Comparison of ENCODE assay signal across 26 cellular contexts in genomic region chr20:8386991-8387390, GRCh38.
"Had no signal": no experiment of that assay in that cellular context is flagged by ENCODE, and none has a peak within 500 bp of the region (broad histone marks: within the 10 kb centered on the region; RNA-seq: fewer than 3 reads in every experiment).

No MANE protein-coding gene starts in this region.

- H3K4me1 Mint-ChIP-seq: activated CD4-positive, alpha-beta T cell treated with anti-CD3 and anti-CD28 coated beads, Interleukin-2, amount 10 ng/mL, durations not matched to agents 7 days and 5 days had no signal

- H3K27me3 Mint-ChIP-seq: activated CD4-positive, alpha-beta T cell treated with anti-CD3 and anti-CD28 coated beads, Interleukin-2, amount 10 ng/mL, durations not matched to agents 7 days and 5 days; activated CD8-positive, alpha-beta memory T cell treated with anti-CD3 and anti-CD28 coated beads, Interleukin-2, amount 10 ng/mL, durations not matched to agents 7 days and 5 days; activated CD8-positive, alpha-beta T cell treated with anti-CD3 and anti-CD28 coated beads for 36 hours; activated naive CD8-positive, alpha-beta T cell treated with anti-CD3 and anti-CD28 coated beads, Interleukin-2, amount 50 U/mL, for 24 hours; dendritic cell treated with granulocyte-macrophage colony-stimulating factor and Interleukin-4, amounts not matched to agents 40 ng/mL and 50 ng/mL, for 4 days; progenitor cell of endocrine pancreas had no signal

- H3K4me3 Mint-ChIP-seq: activated CD4-positive, alpha-beta T cell treated with anti-CD3 and anti-CD28 coated beads, Interleukin-2, amount 10 ng/mL, durations not matched to agents 7 days and 5 days; activated CD8-positive, alpha-beta memory T cell treated with anti-CD3 and anti-CD28 coated beads, Interleukin-2, amount 10 ng/mL, durations not matched to agents 7 days and 5 days; activated CD8-positive, alpha-beta T cell treated with anti-CD3 and anti-CD28 coated beads for 36 hours; activated naive CD8-positive, alpha-beta T cell treated with anti-CD3 and anti-CD28 coated beads, Interleukin-2, amount 50 U/mL, for 24 hours; activated T-helper 1 cell treated with anti-CD3 and anti-CD28 coated beads, Interleukin-12 subunit alpha, Interleukin-12 subunit beta, Interleukin-2, Interleukin-4 antibody, amounts not matched to agents 30 ng/mL and 10 ng/mL and 1 ng/mL, durations not matched to agents 14 hours and 24 hours and 36 hours; dendritic cell treated with granulocyte-macrophage colony-stimulating factor and Interleukin-4, amounts not matched to agents 40 ng/mL and 50 ng/mL, for 4 days; neural crest cell; T-cell had no signal

- H3K36me3 ChIP-seq: spleen, tibial nerve, WERI-Rb-1 had no signal

- H3K27me3 ChIP-seq: spleen, tibial nerve had no signal

- ATAC-seq: activated CD8-positive, alpha-beta memory T cell treated with anti-CD3 and anti-CD28 coated beads, Interleukin-2, amount 10 ng/mL, durations not matched to agents 7 days and 5 days; activated CD8-positive, alpha-beta T cell treated with anti-CD3 and anti-CD28 coated beads for 36 hours; activated naive CD8-positive, alpha-beta T cell treated with anti-CD3 and anti-CD28 coated beads, Interleukin-2, amount 50 U/mL, for 24 hours; esophagus mucosa; T-cell had no signal

- DNase-seq: activated CD4-positive, alpha-beta T cell treated with anti-CD3 and anti-CD28 coated beads, Interleukin-2, amount 10 ng/mL, durations not matched to agents 7 days and 5 days; activated CD4-positive, CD25-positive, alpha-beta regulatory T cell treated with anti-CD3 and anti-CD28 coated beads, Interleukin-2, amount 50 U/mL, for 72 hours; activated CD8-positive, alpha-beta memory T cell treated with anti-CD3 and anti-CD28 coated beads, Interleukin-2, amount 10 ng/mL, durations not matched to agents 7 days and 5 days; activated CD8-positive, alpha-beta T cell treated with anti-CD3 and anti-CD28 coated beads for 36 hours; activated gamma-delta T cell; activated naive CD4-positive, alpha-beta T cell treated with anti-CD3 and anti-CD28 coated beads, Interleukin-2, amount 50 U/mL, for 16 hours; activated naive CD8-positive, alpha-beta T cell treated with anti-CD3 and anti-CD28 coated beads, Interleukin-2, amount 50 U/mL, for 24 hours; activated T-cell treated with anti-CD3 and anti-CD28 coated beads for 4 hours; effector CD4-positive, alpha-beta T cell; foreskin melanocyte; glutamatergic neuron; hippocampal formation; mesenchymal stem cell; retina; spleen; stimulated activated CD4-positive, alpha-beta T cell treated with anti-CD3 and anti-CD28 coated beads, Interleukin-4, amount 100 ng/mL, for 1 hour; stimulated activated naive CD4-positive, alpha-beta T cell; T-cell; WERI-Rb-1 had no signal

- H3K4me3 ChIP-seq: spleen, tibial nerve had no signal

- H3K27ac ChIP-seq: spleen, tibial nerve, WERI-Rb-1 had no signal

- H3K27ac Mint-ChIP-seq: activated CD4-positive, alpha-beta T cell treated with anti-CD3 and anti-CD28 coated beads, Interleukin-2, amount 10 ng/mL, durations not matched to agents 7 days and 5 days; activated CD8-positive, alpha-beta T cell treated with anti-CD3 and anti-CD28 coated beads for 36 hours; activated naive CD8-positive, alpha-beta T cell treated with anti-CD3 and anti-CD28 coated beads, Interleukin-2, amount 50 U/mL, for 24 hours; activated T-helper 1 cell treated with anti-CD3 and anti-CD28 coated beads, Interleukin-12 subunit alpha, Interleukin-12 subunit beta, Interleukin-2, Interleukin-4 antibody, amounts not matched to agents 30 ng/mL and 10 ng/mL and 1 ng/mL, durations not matched to agents 14 hours and 24 hours and 36 hours; dendritic cell treated with granulocyte-macrophage colony-stimulating factor and Interleukin-4, amounts not matched to agents 40 ng/mL and 50 ng/mL, for 4 days; progenitor cell of endocrine pancreas; T-cell had no signal

- H3K9me3 Mint-ChIP-seq: activated CD4-positive, alpha-beta T cell treated with anti-CD3 and anti-CD28 coated beads, Interleukin-2, amount 10 ng/mL, durations not matched to agents 7 days and 5 days; activated CD8-positive, alpha-beta T cell treated with anti-CD3 and anti-CD28 coated beads for 36 hours; activated naive CD8-positive, alpha-beta T cell treated with anti-CD3 and anti-CD28 coated beads, Interleukin-2, amount 50 U/mL, for 24 hours; activated T-helper 1 cell treated with anti-CD3 and anti-CD28 coated beads, Interleukin-12 subunit alpha, Interleukin-12 subunit beta, Interleukin-2, Interleukin-4 antibody, amounts not matched to agents 30 ng/mL and 10 ng/mL and 1 ng/mL, durations not matched to agents 14 hours and 24 hours and 36 hours; dendritic cell treated with granulocyte-macrophage colony-stimulating factor and Interleukin-4, amounts not matched to agents 40 ng/mL and 50 ng/mL, for 4 days; T-cell had no signal

- H3K9me3 ChIP-seq: spleen, tibial nerve had no signal

- H3K36me3 Mint-ChIP-seq: activated CD8-positive, alpha-beta memory T cell treated with anti-CD3 and anti-CD28 coated beads, Interleukin-2, amount 10 ng/mL, durations not matched to agents 7 days and 5 days; T-cell had no signal

- FAIRE-seq: TTC549 had no signal
